In genomic region chr2:174436351-174436750, GRCh38 we compare ENCODE assay signal across 17 cellular contexts.
"Had no signal": no experiment of that assay in that cellular context is flagged by ENCODE, and none has a peak within 500 bp of the region (broad histone marks: within the 10 kb centered on the region; RNA-seq: fewer than 3 reads in every experiment).

No MANE protein-coding gene starts in this region.

- H3K27ac ChIP-seq: SK-N-MC, tibial nerve, vagina had no signal

- H3K9me3 ChIP-seq: sigmoid colon, tibial nerve, vagina had no signal

- H3K4me1 ChIP-seq: vagina had no signal

- ATAC-seq: activated CD4-positive, CD25-positive, alpha-beta regulatory T cell treated with anti-CD3 and anti-CD28 coated beads, Interleukin-2, amount 50 U/mL, for 24 hours; stimulated activated memory B cell treated with anti-CD40 and anti-IgM and Interleukin-4, amounts not matched to agents 10 μg/mL and 1 μg/mL and 100 μg/mL, for 72 hours had no signal

- DNase-seq: activated CD4-positive, alpha-beta T cell treated with anti-CD3 and anti-CD28 coated beads, Interleukin-2, amount 50 U/mL, for 1 hour; activated naive CD4-positive, alpha-beta T cell; activated naive CD8-positive, alpha-beta T cell treated with anti-CD3 and anti-CD28 coated beads, Interleukin-2, amount 10 ng/mL, durations not matched to agents 7 days and 5 days; aorta; cortex of kidney; effector memory CD4-positive, alpha-beta T cell; erythroblast; sigmoid colon; stimulated activated CD4-positive, alpha-beta T cell treated with anti-CD3 and anti-CD28 coated beads, Interleukin-1b, Interleukin-23, amount 100 ng/mL, for 48 hours; substantia nigra; T-helper 1 cell; T1000 had no signal

- H3K36me3 ChIP-seq: vagina had no signal

- H3K27me3 ChIP-seq: sigmoid colon, tibial nerve, vagina had no signal

- H3K4me3 ChIP-seq: sigmoid colon, SK-N-MC, tibial nerve, vagina had no signal
